12 cellular contexts compared by ENCODE assay signal in genomic region chr17:63751806-63752205, GRCh38. TPM values are rescaled to one million over a fixed set of nuclear protein-coding genes. Genes with fewer than 3 reads are reported as not detected.
DNase-seq lines count a peak whose midpoint lies in the region; ATAC-seq, FAIRE-seq and TF ChIP-seq lines count a peak whose summit lies in the region.
"Had no signal": no experiment of that assay in that cellular context is flagged by ENCODE, and none has a peak within 500 bp of the region (broad histone marks: within the 10 kb centered on the region; RNA-seq: fewer than 3 reads in every experiment).

No MANE protein-coding gene starts in this region.

- DNase-seq in activated CD4-positive, alpha-beta T cell treated with anti-CD3 and anti-CD28 coated beads for 48 hours = peak; percentile 21
- DNase-seq in activated CD4-positive, alpha-beta T cell treated with anti-CD3 and anti-CD28 coated beads, Interleukin-2, amount 50 U/mL, for 4 hours = no peak
- DNase-seq in NOMO-1 (lab: John Stamatoyannopoulos, UW; ENCODE audit: unreplicated experiment in 2 of 2) = peak; percentile 29 to 71
- peak; percentile 16 for DNase-seq in activated naive CD8-positive, alpha-beta T cell treated with anti-CD3 and anti-CD28 coated beads for 36 hours
- DNase-seq in pancreas = no peak
- DNase-seq in psoas muscle = no peak
- no peak for DNase-seq in NCI-H187 (lab: John Stamatoyannopoulos, UW)
- DNase-seq in left ventricle myocardium inferior = no peak
- DNase-seq: NCI-H774, transverse colon had no signal

- peak overlapping the region; percentile 38 for H3K4me3 Mint-ChIP-seq in activated naive CD8-positive, alpha-beta T cell treated with anti-CD3 and anti-CD28 coated beads for 36 hours

- no peaks in the 10 kb centered on the region for H3K27me3 ChIP-seq in pancreas
- no peaks in the 10 kb centered on the region for H3K27me3 ChIP-seq in psoas muscle (ENCODE audit: insufficient read depth in 3 of 3, low read length in 2 of 3)
- no peaks in the 10 kb centered on the region for H3K27me3 ChIP-seq in left ventricle myocardium inferior (ENCODE audit: low read depth)
- H3K27me3 ChIP-seq: transverse colon had no signal

- H3K27ac ChIP-seq in pancreas (no peak overlapping the region), psoas muscle (no peak overlapping the region), left ventricle myocardium inferior (replicated peaks) (no peak overlapping the region)
- H3K27ac ChIP-seq: transverse colon had no signal

- H3K27ac Mint-ChIP-seq in activated naive CD8-positive, alpha-beta T cell treated with anti-CD3 and anti-CD28 coated beads for 36 hours = peak overlapping the region; percentile 80

- H3K4me1 Mint-ChIP-seq in activated naive CD8-positive, alpha-beta T cell treated with anti-CD3 and anti-CD28 coated beads for 36 hours = peaks cover 20% of the 10 kb centered on the region

- no peaks in the 10 kb centered on the region for H3K9me3 Mint-ChIP-seq in activated naive CD8-positive, alpha-beta T cell treated with anti-CD3 and anti-CD28 coated beads for 36 hours

- TF ChIP-seq CTCF in pancreas (IDR thresholded peaks at IDR 0.05) (no peak), psoas muscle (IDR thresholded peaks at IDR 0.05) (no peak), left ventricle myocardium inferior (IDR thresholded peaks at IDR 0.05; ENCODE audit: borderline replicate concordance) (no peak)

- WGBS in pancreas, 2 donors = 35 to 40% methylated on average over 8 of the region's 8 CpGs
- WGBS in psoas muscle, 3 donors = 81 to 89% (median 84%) methylated on average over 8 of the region's 8 CpGs

- peaks cover 37% of the 10 kb centered on the region for H3K36me3 Mint-ChIP-seq in activated naive CD8-positive, alpha-beta T cell treated with anti-CD3 and anti-CD28 coated beads for 36 hours

- H3K36me3 ChIP-seq in pancreas (peaks cover 0 to 34% (median 31%) of the 10 kb centered on the region in 3 donors), psoas muscle (ENCODE audit: insufficient read depth in 1 of 2, low read depth in 1 of 2) (peaks cover 13 to 100% of the 10 kb centered on the region in 2 donors), left ventricle myocardium inferior (peaks cover 99% of the 10 kb centered on the region)

- no peak overlapping the region for H3K4me3 ChIP-seq in pancreas
- no peak overlapping the region for H3K4me3 ChIP-seq in psoas muscle
- H3K4me3 ChIP-seq in left ventricle myocardium inferior = no peak overlapping the region
- H3K4me3 ChIP-seq: transverse colon had no signal

- intact Hi-C loops in pancreas (cut with DNase I) (no loop called here), psoas muscle (cut with DNase I) (loop anchor here in 1 of 2 donors (10.0 kb wide), 1 partner anchor 63 kb away; no protein-coding TSS in a partner anchor), left ventricle myocardium inferior (cut with micrococcal nuclease) (no loop called here)

- ATAC-seq in pancreas (peak in 3 of 4 donors; percentile 43 to 68 (median 64)), psoas muscle (no peak)

- no peaks in the 10 kb centered on the region for H3K9me3 ChIP-seq in pancreas
- H3K9me3 ChIP-seq in psoas muscle = no peaks in the 10 kb centered on the region
- H3K9me3 ChIP-seq in left ventricle myocardium inferior (replicated peaks) = no peaks in the 10 kb centered on the region
- H3K9me3 ChIP-seq: transverse colon had no signal

- no peaks in the 10 kb centered on the region for H3K27me3 Mint-ChIP-seq in activated naive CD8-positive, alpha-beta T cell treated with anti-CD3 and anti-CD28 coated beads for 36 hours

- FAIRE-seq in pancreas (lab: Jason Lieb, UNC) = no peak
- FAIRE-seq: colon, H54 had no signal

- peaks cover 4 to 16% (median 7%) of the 10 kb centered on the region in 3 donors for H3K4me1 ChIP-seq in pancreas
- no peaks in the 10 kb centered on the region for H3K4me1 ChIP-seq in psoas muscle
- no peaks in the 10 kb centered on the region for H3K4me1 ChIP-seq in left ventricle myocardium inferior
- H3K4me1 ChIP-seq: transverse colon had no signal

RNA-seq across cellular contexts. Expression of gene STRADA, which starts 10.2 kb away (rescaled TPM):
- total RNA-seq in activated naive CD8-positive, alpha-beta T cell treated with anti-CD3 and anti-CD28 coated beads for 36 hours = 10 to 100 TPM; 39.1 to 40.9 TPM
- 10 to 100 TPM in 5 of 6 donors, 1 to 10 TPM in 1; 8.3 to 15.4 (median 12.1) TPM for total RNA-seq in pancreas
- polyA plus RNA-seq in pancreas = 10 to 100 TPM; 18.3 to 26.7 TPM
- 10 to 100 TPM in 1 of 4 donors, 1 to 10 TPM in 3; 6.7 to 14.9 (median 8.3) TPM for total RNA-seq in psoas muscle
- polyA plus RNA-seq in psoas muscle = 10 to 100 TPM in 2 of 3 donors, 1 to 10 TPM in 1; 8.8 to 14.6 (median 12.5) TPM
- total RNA-seq in left ventricle myocardium inferior = 14.6 TPM

RNA-seq across cellular contexts. Expression of gene CCDC47, which starts 21.6 kb away (rescaled TPM):
- total RNA-seq in activated naive CD8-positive, alpha-beta T cell treated with anti-CD3 and anti-CD28 coated beads for 36 hours = 10 to 100 TPM; 91.6 to 93.5 TPM
- total RNA-seq in pancreas (10 to 100 TPM; 33.2 to 60.3 (median 51.5) TPM), psoas muscle (100 to 1,000 TPM in 3 of 4 donors, 10 to 100 TPM in 1; 67.4 to 138 (median 114) TPM), left ventricle myocardium inferior (79.6 TPM)
- polyA plus RNA-seq in pancreas (10 to 100 TPM; 10.8 to 31.4 TPM), psoas muscle (100 to 1,000 TPM in 2 of 3 donors, 10 to 100 TPM in 1; 61.7 to 137 (median 125) TPM)

RNA-seq across cellular contexts. Expression of gene DDX42, which starts 22.2 kb away (rescaled TPM):
- 100 to 1,000 TPM; 105 to 107 TPM for total RNA-seq in activated naive CD8-positive, alpha-beta T cell treated with anti-CD3 and anti-CD28 coated beads for 36 hours
- total RNA-seq in pancreas = 10 to 100 TPM; 52.6 to 90.4 (median 68.1) TPM
- 10 to 100 TPM; 81.5 to 84.0 TPM for polyA plus RNA-seq in pancreas
- 10 to 100 TPM; 47.4 to 91.0 (median 73.9) TPM for total RNA-seq in psoas muscle
- 10 to 100 TPM; 46.3 to 56.0 (median 55.8) TPM for polyA plus RNA-seq in psoas muscle
- total RNA-seq in left ventricle myocardium inferior = 51.7 TPM

RNA-seq across cellular contexts. Expression of gene LIMD2, which starts 51.9 kb away (rescaled TPM):
- total RNA-seq in activated naive CD8-positive, alpha-beta T cell treated with anti-CD3 and anti-CD28 coated beads for 36 hours = 100 to 1,000 TPM; 173 to 179 TPM
- total RNA-seq in pancreas = 10 to 100 TPM in 1 of 6 donors, 1 to 10 TPM in 5; 1.4 to 15.9 (median 4.7) TPM
- 10 to 100 TPM; 10.9 to 16.6 TPM for polyA plus RNA-seq in pancreas
- total RNA-seq in psoas muscle = 1 to 10 TPM; 2.1 to 4.4 (median 2.8) TPM
- polyA plus RNA-seq in psoas muscle = 1 to 10 TPM in 2 of 3 donors, under 1 TPM in 1; 0.95 to 2.7 (median 2.2) TPM
- 2.7 TPM for total RNA-seq in left ventricle myocardium inferior

Comparison
In these comparisons a context has a peak if more than half of its experiments do, and no peak if none do; other contexts are left out.
1. DNase-seq: peak in activated CD4-positive, alpha-beta T cell treated with anti-CD3 and anti-CD28 coated beads for 48 hours (single experiment), NOMO-1 (2 of 2) and activated naive CD8-positive, alpha-beta T cell treated with anti-CD3 and anti-CD28 coated beads for 36 hours (single experiment); none in activated CD4-positive, alpha-beta T cell treated with anti-CD3 and anti-CD28 coated beads, Interleukin-2, amount 50 U/mL, for 4 hours (0 of 2), pancreas (0 of 6), psoas muscle (0 of 2), NCI-H187 (0 of 2) and left ventricle myocardium inferior (single experiment).
2. ATAC-seq: peak in pancreas (3 of 4); none in psoas muscle (0 of 4).